ENCODE assay signal across 13 cellular contexts in the genomic region with DNA sequence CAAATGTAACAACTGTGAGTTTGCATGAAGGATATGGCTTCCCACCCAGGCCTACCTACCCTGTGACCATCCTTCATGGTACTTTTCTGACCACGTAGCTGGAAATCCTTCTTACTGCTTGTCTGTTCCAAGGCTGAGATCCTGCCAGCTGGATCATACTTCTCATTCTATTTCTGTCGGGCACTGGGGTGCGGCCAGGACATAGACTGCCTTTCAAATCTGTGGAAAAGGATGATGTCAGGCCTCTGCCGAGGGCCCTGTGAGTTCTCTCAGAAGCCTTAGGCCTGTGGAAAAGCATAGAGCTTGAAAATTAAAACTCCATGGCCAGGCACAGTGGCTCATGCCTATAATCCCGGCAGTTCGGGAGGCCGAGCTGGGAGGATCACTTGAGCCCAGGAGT. TPM values are rescaled to one million over a fixed set of nuclear protein-coding genes. Genes with fewer than 3 reads are reported as not detected.
"Had no signal": no experiment of that assay in that cellular context is flagged by ENCODE, and none has a peak within 500 bp of the region (broad histone marks: within the 10 kb centered on the region; RNA-seq: fewer than 3 reads in every experiment).

No MANE protein-coding gene starts in this region.

- ATAC-seq: activated CD4-positive, CD25-positive, alpha-beta regulatory T cell treated with anti-CD3 and anti-CD28 coated beads, Interleukin-2, amount 50 U/mL, for 24 hours; body of pancreas; esophagus mucosa; naive thymus-derived CD4-positive, alpha-beta T cell; stimulated activated naive CD8-positive, alpha-beta T cell treated with anti-CD3 and anti-CD28 coated beads, Interleukin-15, Interleukin-2, amounts not matched to agents 100 U/mL and 50 U/mL, for 24 hours had no signal

- H3K4me1 ChIP-seq: body of pancreas, sigmoid colon had no signal

- DNase-seq: body of pancreas; dermis blood vessel endothelial cell; naive thymus-derived CD4-positive, alpha-beta T cell; sigmoid colon; stimulated activated CD4-positive, alpha-beta T cell treated with anti-CD3 and anti-CD28 coated beads, Interleukin-12 subunit alpha, Interleukin-12 subunit beta, amount 100 ng/mL, for 4 hours; stimulated activated CD4-positive, alpha-beta T cell treated with anti-CD3 and anti-CD28 coated beads, Interleukin-2, amount 100 ng/mL, for 48 hours; stimulated activated naive CD8-positive, alpha-beta T cell treated with anti-CD3 and anti-CD28 coated beads, Interleukin-15, Interleukin-2, amounts not matched to agents 100 U/mL and 50 U/mL, for 24 hours; SW 1271 had no signal

- H3K4me3 ChIP-seq: body of pancreas, sigmoid colon had no signal

- H3K27me3 ChIP-seq: body of pancreas, sigmoid colon had no signal

- H3K27ac ChIP-seq: body of pancreas, sigmoid colon had no signal

- H3K36me3 ChIP-seq: sigmoid colon had no signal

- H3K9me3 ChIP-seq: body of pancreas, sigmoid colon had no signal

RNA-seq across cellular contexts. Expression of a gene that starts 10.0 kb away (rescaled TPM):
- total RNA-seq: activated T-helper 2 cell treated with anti-CD3 and anti-CD28 coated beads, Interferon-gamma antibody, Interleukin-2, Interleukin-4, amounts not matched to agents 10 μg/mL and 5 μg/mL and 100 μg/mL, durations not matched to agents 14 hours and 24 hours and 36 hours; body of pancreas; dermis blood vessel endothelial cell; fibroblast of villous mesenchyme; naive thymus-derived CD4-positive, alpha-beta T cell had no signal
- polyA plus RNA-seq: keratinocyte; naive thymus-derived CD4-positive, alpha-beta T cell had no signal
